21 cellular contexts compared by ENCODE assay signal in genomic region chr20:50099121-50099520, GRCh38. TPM values are rescaled to one million over a fixed set of nuclear protein-coding genes. Genes with fewer than 3 reads are reported as not detected.
DNase-seq lines count a peak whose midpoint lies in the region; ATAC-seq and TF ChIP-seq lines count a peak whose summit lies in the region.
"Had no signal": no experiment of that assay in that cellular context is flagged by ENCODE, and none has a peak within 500 bp of the region (broad histone marks: within the 10 kb centered on the region; RNA-seq: fewer than 3 reads in every experiment).

No MANE protein-coding gene starts in this region.

- H3K9ac ChIP-seq in neuronal stem cell (ENCODE audit: low read depth, low read length, poor library complexity) (no peak overlapping the region), MM.1S (ENCODE audit: low read length) (no peak overlapping the region)
- H3K9ac ChIP-seq: GM23248 had no signal

- DNase-seq in cardiac muscle cell (ENCODE audit: low read depth in 1 of 2, low spot score in 1 of 2) (no peak), left ventricle myocardium superior (no peak), mesothelial cell of epicardium (ENCODE audit: low spot score in 2 of 2, unreplicated experiment in 2 of 2) (no peak), thyroid gland (no peak), neuronal stem cell (ENCODE audit: low spot score) (no peak), MM.1S (no peak), NK-92 (lab: John Stamatoyannopoulos, UW; ENCODE audit: unreplicated experiment) (no peak)
- DNase-seq in central memory CD8-positive, alpha-beta T cell (ENCODE audit: low spot score in 2 of 2) = no peak
- DNase-seq: ACHN; activated CD4-positive, alpha-beta T cell treated with anti-CD3 and anti-CD28 coated beads, Interleukin-2, amount 50 U/mL, for 4 hours; C1 segment of cervical spinal cord; DMS153; GM23248; NCI-H1417; NCI-H2171; NCI-H69; SHP77; T-cell had no signal

- H3K4me3 ChIP-seq in cardiac muscle cell (no peak overlapping the region), thyroid gland (replicated peaks in 1 of 3) (no peak overlapping the region), neuronal stem cell (ENCODE audit: low read length in 2 of 2) (no peak overlapping the region), MM.1S (ENCODE audit: low read length) (no peak overlapping the region)
- H3K4me3 ChIP-seq: GM12878, GM23248, suprapubic skin had no signal

- peaks cover 30% of the 10 kb centered on the region for H4K20me1 ChIP-seq in MM.1S (ENCODE audit: insufficient read depth, low read length)

- intact Hi-C loops in left ventricle myocardium superior (cut with micrococcal nuclease) = no loop called here
- intact Hi-C loops in thyroid gland (cut with DNase I) = no loop called here

- H3F3A ChIP-seq in MM.1S (ENCODE audit: insufficient read depth, low read length) = no peaks in the 10 kb centered on the region

- H3K4me1 ChIP-seq in cardiac muscle cell (ENCODE audit: low read depth) (peaks cover 58% of the 10 kb centered on the region), thyroid gland (peaks cover 30 to 38% of the 10 kb centered on the region in 2 donors), neuronal stem cell (ENCODE audit: control insufficient read depth in 2 of 2, insufficient read depth in 1 of 2, low read depth in 1 of 2, low read length in 2 of 2) (no peaks in the 10 kb centered on the region), MM.1S (ENCODE audit: low read length) (peaks cover 10% of the 10 kb centered on the region; the same call in 1 of the 2 replicates)

- WGBS in thyroid gland, 2 donors = 64 to 69% methylated on average over 1 of the region's 1 CpG
- no CpG with 5 or more reads among the region's 1 CpG for WGBS in neuronal stem cell (ENCODE audit: extremely low coverage in 2 of 2, insufficient read length in 2 of 2, insufficient replicate concordance in 1 of 2), 2 donors

- no peak overlapping the region for H2BK120ac ChIP-seq in neuronal stem cell (ENCODE audit: low read depth, low read length)

- no peak overlapping the region for H3K23ac ChIP-seq in neuronal stem cell (ENCODE audit: low read depth, low read length, poor library complexity)

- peaks cover 10% of the 10 kb centered on the region for H3K36me3 ChIP-seq in cardiac muscle cell
- peaks cover 13 to 14% of the 10 kb centered on the region in 2 donors for H3K36me3 ChIP-seq in thyroid gland
- H3K36me3 ChIP-seq in neuronal stem cell (replicated peaks in 1 of 2; ENCODE audit: control insufficient read depth in 2 of 2, insufficient read depth in 2 of 2, low read length in 2 of 2) = peaks cover 4 to 71% of the 10 kb centered on the region in 2 donors
- peaks cover 3% of the 10 kb centered on the region; the same call in 1 of the 2 replicates for H3K36me3 ChIP-seq in MM.1S (replicated peaks; ENCODE audit: insufficient read depth, low read length)

- no peak overlapping the region for H2AFZ ChIP-seq in neuronal stem cell (ENCODE audit: low read length)
- no peak overlapping the region for H2AFZ ChIP-seq in MM.1S (ENCODE audit: low read length)
- H2AFZ ChIP-seq: GM23248 had no signal

- no peak overlapping the region for H3K4me2 ChIP-seq in neuronal stem cell (ENCODE audit: insufficient read depth, low read length, poor library complexity, severe bottlenecking)
- H3K4me2 ChIP-seq in MM.1S (ENCODE audit: low read depth, low read length) = no peak overlapping the region

- H4K8ac ChIP-seq in neuronal stem cell (ENCODE audit: low read depth, low read length) = no peak overlapping the region

- H3K4me3 Mint-ChIP-seq in central memory CD8-positive, alpha-beta T cell = no peak overlapping the region
- H3K4me3 Mint-ChIP-seq in mesothelial cell of epicardium = no peak overlapping the region
- H3K4me3 Mint-ChIP-seq: activated naive CD4-positive, alpha-beta T cell treated with anti-CD3 and anti-CD28 coated beads, Interleukin-2, amount 50 U/mL, for 24 hours; T-cell had no signal

- H3K27me3 Mint-ChIP-seq in central memory CD8-positive, alpha-beta T cell = no peaks in the 10 kb centered on the region
- no peaks in the 10 kb centered on the region for H3K27me3 Mint-ChIP-seq in mesothelial cell of epicardium (ENCODE audit: low read depth)
- H3K27me3 Mint-ChIP-seq: activated naive CD4-positive, alpha-beta T cell treated with anti-CD3 and anti-CD28 coated beads, Interleukin-2, amount 50 U/mL, for 24 hours; T-cell had no signal

- no peak overlapping the region for H2BK5ac ChIP-seq in neuronal stem cell (ENCODE audit: low read length)

- H3K27me3 ChIP-seq in cardiac muscle cell (no peaks in the 10 kb centered on the region), thyroid gland (no peaks in the 10 kb centered on the region), neuronal stem cell (ENCODE audit: control insufficient read depth in 3 of 3, insufficient read depth in 3 of 3, low read depth in 1 of 3, low read length in 3 of 3) (no peaks in the 10 kb centered on the region), MM.1S (replicated peaks; ENCODE audit: insufficient read depth, low read length) (no peaks in the 10 kb centered on the region)
- H3K27me3 ChIP-seq: suprapubic skin had no signal

- TF ChIP-seq CTCF in cardiac muscle cell (IDR thresholded peaks at IDR 0.05; ENCODE audit: low read depth, low read length) (no peak), mesothelial cell of epicardium (IDR thresholded peaks at IDR 0.05; ENCODE audit: unreplicated experiment) (no peak), thyroid gland (IDR thresholded peaks at IDR 0.05) (no peak), MM.1S (IDR thresholded peaks at IDR 0.05; ENCODE audit: low read length) (no peak)

- H3K27ac ChIP-seq in cardiac muscle cell (peak overlapping the region; percentile 61), thyroid gland (peak overlapping the region in 2 of 3 donors; percentile 58 to 61), neuronal stem cell (replicated peaks; ENCODE audit: low read length) (no peak overlapping the region), MM.1S (ENCODE audit: low read length) (no peak overlapping the region)
- H3K27ac ChIP-seq: GM23248, suprapubic skin had no signal

- no peak overlapping the region for H2BK12ac ChIP-seq in neuronal stem cell (ENCODE audit: low read length)

- peaks cover 99% of the 10 kb centered on the region for H3K79me2 ChIP-seq in MM.1S (ENCODE audit: low read length)

- H3K9me3 ChIP-seq in cardiac muscle cell (ENCODE audit: low read depth) = no peaks in the 10 kb centered on the region
- no peaks in the 10 kb centered on the region for H3K9me3 ChIP-seq in thyroid gland
- H3K9me3 ChIP-seq in neuronal stem cell (replicated peaks in 1 of 2; ENCODE audit: control insufficient read depth in 2 of 2, insufficient read depth in 1 of 2, low read depth in 1 of 2, low read length in 2 of 2) = no peaks in the 10 kb centered on the region
- no peaks in the 10 kb centered on the region for H3K9me3 ChIP-seq in MM.1S (replicated peaks; ENCODE audit: insufficient read depth, low read length)
- H3K9me3 ChIP-seq: suprapubic skin had no signal

- no peak overlapping the region for H3K4ac ChIP-seq in neuronal stem cell (ENCODE audit: low read length)

- H4K91ac ChIP-seq in neuronal stem cell (ENCODE audit: low read depth, low read length, poor library complexity) = no peak overlapping the region

- H3K4me1 Mint-ChIP-seq in central memory CD8-positive, alpha-beta T cell = peaks cover 51% of the 10 kb centered on the region
- peaks cover 19% of the 10 kb centered on the region for H3K4me1 Mint-ChIP-seq in mesothelial cell of epicardium

- H3K14ac ChIP-seq in neuronal stem cell (ENCODE audit: low read length) = no peak overlapping the region

- no peak for ATAC-seq in left ventricle myocardium superior
- no peak for ATAC-seq in central memory CD8-positive, alpha-beta T cell (replicated peaks; ENCODE audit: extremely low read depth, poor library complexity, severe bottlenecking)
- ATAC-seq: GM12878, T-cell had no signal

- peak overlapping the region; percentile 82 for H3K27ac Mint-ChIP-seq in central memory CD8-positive, alpha-beta T cell (ENCODE audit: low read depth)
- H3K27ac Mint-ChIP-seq in mesothelial cell of epicardium = peak overlapping the region; percentile 83
- H3K27ac Mint-ChIP-seq: activated naive CD4-positive, alpha-beta T cell treated with anti-CD3 and anti-CD28 coated beads, Interleukin-2, amount 50 U/mL, for 24 hours had no signal

- no peak overlapping the region for H3K18ac ChIP-seq in neuronal stem cell (ENCODE audit: low read length)

- H3K36me3 Mint-ChIP-seq in central memory CD8-positive, alpha-beta T cell (ENCODE audit: insufficient read depth) = peaks cover 45% of the 10 kb centered on the region
- H3K36me3 Mint-ChIP-seq in mesothelial cell of epicardium = peaks cover 10% of the 10 kb centered on the region

- peaks cover 8% of the 10 kb centered on the region for H3K79me1 ChIP-seq in neuronal stem cell (ENCODE audit: low read depth, low read length)

- no peaks in the 10 kb centered on the region for H3K9me3 Mint-ChIP-seq in central memory CD8-positive, alpha-beta T cell
- no peaks in the 10 kb centered on the region for H3K9me3 Mint-ChIP-seq in mesothelial cell of epicardium
- H3K9me3 Mint-ChIP-seq: activated naive CD4-positive, alpha-beta T cell treated with anti-CD3 and anti-CD28 coated beads, Interleukin-2, amount 50 U/mL, for 24 hours; T-cell had no signal

- no peak overlapping the region for H2BK15ac ChIP-seq in neuronal stem cell (ENCODE audit: low read length)

- H3K9me2 ChIP-seq in MM.1S (replicated peaks; ENCODE audit: insufficient read depth, low read length) = no peaks in the 10 kb centered on the region

- no peak overlapping the region for H2AK5ac ChIP-seq in neuronal stem cell (ENCODE audit: low read depth, low read length)

- TF ChIP-seq POLR2A in thyroid gland (IDR thresholded peaks at IDR 0.05) = no peak

RNA-seq across cellular contexts. Expression of gene UBE2V1, which starts 13.8 kb away (rescaled TPM):
- 64.0 and 126 TPM in 2 replicates for total RNA-seq in cardiac muscle cell
- 164 and 173 TPM in 2 replicates for polyA plus RNA-seq in cardiac muscle cell
- total RNA-seq in left ventricle myocardium superior = 92.6 TPM
- total RNA-seq in mesothelial cell of epicardium = 134 to 139 TPM (median 138 TPM) in 3 replicates
- total RNA-seq in thyroid gland = 100 to 1,000 TPM in 1 of 4 donors, 10 to 100 TPM in 3; 77.3 to 110 (median 92.3) TPM
- 261 TPM for polyA plus RNA-seq in neuronal stem cell (2013, experiment 1 of 2)
- 262 TPM for polyA plus RNA-seq in neuronal stem cell (2013, experiment 2 of 2)

RNA-seq across cellular contexts. Expression of gene PEDS1, which starts 54.4 kb away (rescaled TPM):
- total RNA-seq in cardiac muscle cell (36.9 and 38.4 TPM in 2 replicates), left ventricle myocardium superior (31.1 TPM), mesothelial cell of epicardium (30.3 to 32.3 TPM (median 30.3 TPM) in 3 replicates), thyroid gland (10 to 100 TPM; 15.8 to 22.7 (median 19.7) TPM)
- 37.2 and 43.9 TPM in 2 replicates for polyA plus RNA-seq in cardiac muscle cell
- 29.7 TPM for polyA plus RNA-seq in neuronal stem cell (2013, experiment 1 of 2)
- polyA plus RNA-seq in neuronal stem cell (2013, experiment 2 of 2) = 29.3 TPM

Comparison
In these comparisons a context has a peak if more than half of its experiments do, and no peak if none do; other contexts are left out.
1. H3K27ac ChIP-seq: peak in cardiac muscle cell (single experiment) and thyroid gland (2 of 3); none in neuronal stem cell (single experiment) and MM.1S (single experiment).